Comparison of ENCODE assay signal across 11 cellular contexts in the genomic region with DNA sequence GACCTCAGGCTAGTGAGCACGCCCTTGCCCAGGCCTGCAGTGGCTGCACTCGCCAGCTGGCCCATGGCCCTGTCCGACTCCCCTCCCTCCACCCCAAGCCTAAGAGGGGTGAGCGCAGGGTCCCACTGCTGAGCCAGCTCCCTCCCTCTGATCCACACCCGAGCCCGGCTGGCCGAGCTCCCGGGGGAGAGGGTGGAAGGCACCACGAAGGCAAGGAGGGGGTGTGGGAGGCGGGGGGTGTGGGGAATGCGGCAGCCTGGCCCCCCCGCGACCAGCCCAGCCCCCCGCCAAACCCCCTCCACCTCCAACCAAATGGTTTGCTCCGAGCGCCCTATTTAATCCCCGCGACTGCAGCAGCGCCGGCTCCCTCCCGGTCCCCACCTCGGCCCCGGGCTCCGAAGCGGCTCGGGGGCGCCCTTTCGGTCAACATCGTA. TPM values are rescaled to one million over a fixed set of nuclear protein-coding genes. Genes with fewer than 3 reads are reported as not detected.
DNase-seq lines count a peak whose midpoint lies in the region; ATAC-seq and TF ChIP-seq lines count a peak whose summit lies in the region.
"Had no signal": no experiment of that assay in that cellular context is flagged by ENCODE, and none has a peak within 500 bp of the region (broad histone marks: within the 10 kb centered on the region; RNA-seq: fewer than 3 reads in every experiment).

Gene CADM3, plus strand, starts transcription at position 362 of the 434 bp plus-strand sequence. CDS start 151 bp downstream, outside the sequence.

- no peak for TF ChIP-seq CTCF in type B pancreatic cell (conservative IDR thresholded peaks at IDR 0.05)

- H3K4me3 Mint-ChIP-seq in type B pancreatic cell = peak within 1 kb of the TSS; percentile 81
- H3K4me3 Mint-ChIP-seq: T-helper 1 cell treated with Interleukin-12 subunit alpha and Interleukin-12 subunit beta and Interleukin-4 antibody, amounts not matched to agents 30 μg/mL and 1 μg/mL, for 36 hours had no signal

- H3K4me1 Mint-ChIP-seq in type B pancreatic cell (ENCODE audit: unreplicated experiment) = peaks cover 5% of the 10 kb centered on the region

- DNase-seq in NCI-H524 (lab: John Stamatoyannopoulos, UW) (peak; percentile 51 to 80), NCI-H524 treated with DMSO at 0.1 percent for 48 hours (lab: John Stamatoyannopoulos, UW) (no peak), ecto neural progenitor cell (ENCODE audit: low spot score) (peak; percentile 83), type B pancreatic cell (ENCODE audit: extremely low spot score, unreplicated experiment) (no peak), DMS114 treated with DMSO at 0.1 percent for 48 hours (lab: John Stamatoyannopoulos, UW; ENCODE audit: unreplicated experiment) (no peak), HUDEP-2 (lab: John Stamatoyannopoulos, UW; ENCODE audit: unreplicated experiment in 76 of 76) (no peak)
- DNase-seq: ACHN; stimulated activated CD4-positive, alpha-beta T cell treated with anti-CD3 and anti-CD28 coated beads, Interleukin-2, amount 100 ng/mL, for 48 hours had no signal

- no peaks in the 10 kb centered on the region for H3K36me3 Mint-ChIP-seq in type B pancreatic cell

- peaks cover 8 to 9% of the 10 kb centered on the region in 2 donors for H3K27me3 ChIP-seq in mucosa of rectum (ENCODE audit: control insufficient read depth in 2 of 2, insufficient read depth in 2 of 2, low read length in 2 of 2)

- peaks cover 81% of the 10 kb centered on the region for H3K27me3 Mint-ChIP-seq in type B pancreatic cell

- no peak within 1 kb of the TSS for H3K27ac ChIP-seq in mucosa of rectum (ENCODE audit: low read depth in 2 of 2, low read length in 2 of 2)

- no peaks in the 10 kb centered on the region for H3K9me3 Mint-ChIP-seq in type B pancreatic cell
- H3K9me3 Mint-ChIP-seq: T-helper 1 cell treated with Interleukin-12 subunit alpha and Interleukin-12 subunit beta and Interleukin-4 antibody, amounts not matched to agents 30 μg/mL and 1 μg/mL, for 36 hours had no signal

- no peaks in the 10 kb centered on the region for H3K4me1 ChIP-seq in mucosa of rectum (ENCODE audit: control insufficient read depth in 2 of 2, insufficient read depth in 2 of 2, low read length in 2 of 2)

- ATAC-seq in GM21825 (IDR thresholded peaks at IDR 0.05; ENCODE audit: unreplicated experiment) = no peak

- no peak within 1 kb of the TSS for H3K9ac ChIP-seq in mucosa of rectum (ENCODE audit: low read depth in 1 of 2, low read length in 2 of 2)

- H3K4me3 ChIP-seq in mucosa of rectum (ENCODE audit: low read length in 2 of 2) = peak within 1 kb of the TSS; percentile 47 to 61

- H3K36me3 ChIP-seq in mucosa of rectum (ENCODE audit: control insufficient read depth in 2 of 2, insufficient read depth in 2 of 2, low read length in 2 of 2) = no peaks in the 10 kb centered on the region

- no peaks in the 10 kb centered on the region for H3K9me3 ChIP-seq in mucosa of rectum (ENCODE audit: control insufficient read depth in 2 of 2, low read length in 2 of 2)

- H3K27ac Mint-ChIP-seq in type B pancreatic cell = peak within 1 kb of the TSS; percentile 7
- H3K27ac Mint-ChIP-seq: T-helper 1 cell treated with Interleukin-12 subunit alpha and Interleukin-12 subunit beta and Interleukin-4 antibody, amounts not matched to agents 30 μg/mL and 1 μg/mL, for 36 hours had no signal

RNA-seq across cellular contexts. Expression of gene CADM3, which starts in this region (rescaled TPM):
- 3.4 and 5.8 TPM in 2 replicates for total RNA-seq in type B pancreatic cell (ENCODE audit: low replicate concordance)

Comparison
In these comparisons a context has a peak if more than half of its experiments do, and no peak if none do; other contexts are left out.
1. DNase-seq: peak in NCI-H524 (2 of 2) and ecto neural progenitor cell (single experiment); none in NCI-H524 treated with DMSO at 0.1 percent for 48 hours (single experiment), type B pancreatic cell (single experiment), DMS114 treated with DMSO at 0.1 percent for 48 hours (single experiment) and HUDEP-2 (0 of 76).